Comparison of ENCODE assay signal across 8 cellular contexts in genomic region chr2:230902180-230902899, GRCh38. TPM values are rescaled to one million over a fixed set of nuclear protein-coding genes. Genes with fewer than 3 reads are reported as not detected.
DNase-seq lines count a peak whose midpoint lies in the region; ATAC-seq and TF ChIP-seq lines count a peak whose summit lies in the region.

No MANE protein-coding gene starts in this region.

- POLR2A ChIA-PET in HEK293 (lab: Yijun Ruan, JAX): no interaction called here

- no peak overlapping the region for H3K4me3 Mint-ChIP-seq in type B pancreatic cell

- H3K27me3 ChIP-seq in WERI-Rb-1 (ENCODE audit: insufficient read depth, low read depth, severe bottlenecking) (no peaks in the 10 kb centered on the region), colonic mucosa (no peaks in the 10 kb centered on the region), lung (ENCODE audit: control insufficient read depth, insufficient read depth) (no peaks in the 10 kb centered on the region)

- peaks cover 23% of the 10 kb centered on the region for H3K27me3 Mint-ChIP-seq in type B pancreatic cell

- TF ChIP-seq CTCF in HEK293 (tag by site-specific recombination; IDR thresholded peaks at IDR 0.05) (peak; percentile 78), WERI-Rb-1 (IDR thresholded peaks at IDR 0.05; ENCODE audit: low read depth, low read length) (peak; percentile 94), colonic mucosa (IDR thresholded peaks at IDR 0.05) (peak; percentile 58), lung (IDR thresholded peaks at IDR 0.05; ENCODE audit: control extremely low read depth, extremely low read depth) (peak; percentile 74), type B pancreatic cell (conservative IDR thresholded peaks at IDR 0.05) (peak; percentile 77)

- peak; percentile 27 for ATAC-seq in lung (ENCODE audit: insufficient read depth, low FRiP score)

- WGBS in lung, 2 donors: 44 to 49% methylated on average over 8 of the region's 8 CpGs

- no peaks in the 10 kb centered on the region for H3K36me3 Mint-ChIP-seq in type B pancreatic cell

- H3K9me3 Mint-ChIP-seq in type B pancreatic cell: no peaks in the 10 kb centered on the region

- no peaks in the 10 kb centered on the region for H3K4me1 ChIP-seq in HEK293 (ENCODE audit: control insufficient read depth, insufficient read depth, low read length)
- H3K4me1 ChIP-seq in colonic mucosa: no peaks in the 10 kb centered on the region
- no peaks in the 10 kb centered on the region for H3K4me1 ChIP-seq in lung (ENCODE audit: control insufficient read depth in 2 of 2, insufficient read depth in 2 of 2, low read length in 2 of 2)

- H3K36me3 ChIP-seq in HEK293 (ENCODE audit: control insufficient read depth in 2 of 2, insufficient read depth in 1 of 2, low read length in 2 of 2): no peaks in the 10 kb centered on the region
- no peaks in the 10 kb centered on the region for H3K36me3 ChIP-seq in WERI-Rb-1
- H3K36me3 ChIP-seq in colonic mucosa: no peaks in the 10 kb centered on the region
- H3K36me3 ChIP-seq in lung (ENCODE audit: control insufficient read depth in 2 of 2, insufficient read depth in 2 of 2, low read length in 2 of 2): no peaks in the 10 kb centered on the region

- H3K4me1 Mint-ChIP-seq in type B pancreatic cell (ENCODE audit: unreplicated experiment): peaks cover 14% of the 10 kb centered on the region

- H3K27ac Mint-ChIP-seq in type B pancreatic cell: no peak overlapping the region

- no peak overlapping the region for H3K4me3 ChIP-seq in HEK293 (ENCODE audit: low read depth, low read length)
- H3K4me3 ChIP-seq in WERI-Rb-1 (ENCODE audit: low read depth, low read length): no peak overlapping the region
- H3K4me3 ChIP-seq in colonic mucosa: no peak overlapping the region
- H3K4me3 ChIP-seq in lung: no peak overlapping the region

- H3K27ac ChIP-seq in HEK293 (ENCODE audit: extremely low read depth, low read depth, low read length) (no peak overlapping the region), WERI-Rb-1 (no peak overlapping the region), colonic mucosa (no peak overlapping the region), lung (ENCODE audit: low read depth in 1 of 2, low read length in 1 of 2) (no peak overlapping the region)

- H3K9me3 ChIP-seq in HEK293 (ENCODE audit: control insufficient read depth, insufficient read depth, low read depth, low read length): no peaks in the 10 kb centered on the region
- H3K9me3 ChIP-seq in WERI-Rb-1 (ENCODE audit: severe bottlenecking): no peaks in the 10 kb centered on the region
- no peaks in the 10 kb centered on the region for H3K9me3 ChIP-seq in colonic mucosa
- H3K9me3 ChIP-seq in lung (ENCODE audit: control insufficient read depth in 2 of 2, insufficient read depth in 1 of 2, low read length in 1 of 2): no peaks in the 10 kb centered on the region

- no peak overlapping the region for H3K9ac ChIP-seq in colonic mucosa (ENCODE audit: low read depth in 2 of 2, low read length in 2 of 2)

- peak; percentile 42 for DNase-seq in NK-92 treated with Interleukin-12 subunit alpha and Interleukin-12 subunit beta, amount 100 ng/mL, for 24 hours (lab: John Stamatoyannopoulos, UW)
- DNase-seq in NK-92 (lab: John Stamatoyannopoulos, UW; ENCODE audit: unreplicated experiment) (no peak), NCI-H1092 (lab: John Stamatoyannopoulos, UW) (peak; percentile 22), WERI-Rb-1 (peak; percentile 69), colonic mucosa (peak; percentile 56), lung (ENCODE audit: low spot score) (no peak), type B pancreatic cell (ENCODE audit: extremely low spot score, unreplicated experiment) (peak; percentile 62)

- CTCF ChIA-PET in HEK293 (lab: Yijun Ruan, JAX): interaction anchor here (0.6 to 4.3 kb wide), 22 partner anchors 10 to 550 kb away, joined by 3 to 55 read pairs (median 4); no protein-coding TSS in a partner anchor

- intact Hi-C loops in colonic mucosa (cut with DNase I): no loop called here

TF ChIP-seq in HEK293, 187 proteins besides CTCF, POLR2A, EP300 and RAD21 (continues in another document):
- no peak for TF ChIP-seq GLI4 (tag by site-specific recombination; IDR thresholded peaks at IDR 0.05)
- no peak for TF ChIP-seq ATF2 (tag by site-specific recombination; IDR thresholded peaks at IDR 0.05; ENCODE audit: low read depth)
- TF ChIP-seq HIC1 (tag by site-specific recombination; IDR thresholded peaks at IDR 0.05): no peak
- TF ChIP-seq ZBTB17 (tag by site-specific recombination; IDR thresholded peaks at IDR 0.05): peak; percentile 22; the same call in 1 of the 2 replicates
- peak; percentile 79 for TF ChIP-seq ZNF654 (tag by site-specific recombination; IDR thresholded peaks at IDR 0.05; ENCODE audit: low read depth)
- TF ChIP-seq SETDB1 (IDR thresholded peaks at IDR 0.05; ENCODE audit: insufficient read length, low read length): no peak
- TF ChIP-seq ZBTB10 (tag by site-specific recombination; IDR thresholded peaks at IDR 0.05): no peak
- TF ChIP-seq KLF16 (tag by site-specific recombination; IDR thresholded peaks at IDR 0.05): no peak
- TF ChIP-seq ZNF2 (tag by site-specific recombination; IDR thresholded peaks at IDR 0.05): 0 out of 2 replicates have a peak, but pooled peaks have one; percentile 22
- no peak for TF ChIP-seq PBX3 (CRISPR knock-in tag; IDR thresholded peaks at IDR 0.05)
- TF ChIP-seq ZNF660 (tag by site-specific recombination; IDR thresholded peaks at IDR 0.05): no peak
- no peak for TF ChIP-seq ZNF184 (tag by site-specific recombination; IDR thresholded peaks at IDR 0.05)

RNA-seq across cellular contexts. Expression of gene GPR55, which starts 22.7 kb away (rescaled TPM):
- total RNA-seq in colonic mucosa (1 to 10 TPM in 1 of 2 donors, under 1 TPM in 1; 0.35 to 1.0 TPM), lung (under 1 TPM; 0.26 to 0.58 TPM), type B pancreatic cell (ENCODE audit: low replicate concordance) (0.24 TPM in 1 of 2 replicates, not detected in the other)
- polyA plus RNA-seq in lung: under 1 TPM; 0.18 to 0.33 TPM

RNA-seq across cellular contexts. Expression of gene ITM2C, which starts 37.6 kb away (rescaled TPM):
- 1,000 to 10,000 TPM; 1,192 to 1,707 TPM for total RNA-seq in colonic mucosa
- total RNA-seq in lung: 10 to 100 TPM; 24.4 to 99.7 TPM
- polyA plus RNA-seq in lung: 10 to 100 TPM; 18.0 to 21.7 TPM
- total RNA-seq in type B pancreatic cell (ENCODE audit: low replicate concordance): 211 and 285 TPM in 2 replicates

Comparison
In these comparisons a context has a peak if more than half of its experiments do, and no peak if none do; other contexts are left out.
1. DNase-seq: peak in NK-92 treated with Interleukin-12 subunit alpha and Interleukin-12 subunit beta, amount 100 ng/mL, for 24 hours (single experiment), NCI-H1092 (single experiment), WERI-Rb-1 (single experiment), colonic mucosa (single experiment) and type B pancreatic cell (single experiment); none in NK-92 (single experiment) and lung (single experiment).
2. Peak in every context shown above with its lines, with median percentiles within 50 percentile points of each other: CTCF ChIP-seq.